ENCODE assay signal across 29 cellular contexts in genomic region chrX:3215249-3215648, GRCh38.
"Had no signal": no experiment of that assay in that cellular context is flagged by ENCODE, and none has a peak within 500 bp of the region (broad histone marks: within the 10 kb centered on the region; RNA-seq: fewer than 3 reads in every experiment).

No MANE protein-coding gene starts in this region.

- H3K27ac Mint-ChIP-seq: dendritic cell treated with granulocyte-macrophage colony-stimulating factor and Interleukin-4, amounts not matched to agents 40 ng/mL and 50 ng/mL, for 4 days; effector memory CD8-positive, alpha-beta T cell; endodermal cell had no signal

- H3K4me1 ChIP-seq: colonic mucosa, esophagus muscularis mucosa, esophagus squamous epithelium, foreskin keratinocyte, gastrocnemius medialis, gastroesophageal sphincter, heart left ventricle, heart right ventricle had no signal

- H3K27me3 Mint-ChIP-seq: dendritic cell treated with granulocyte-macrophage colony-stimulating factor and Interleukin-4, amounts not matched to agents 40 ng/mL and 50 ng/mL, for 4 days had no signal

- H3K9me3 ChIP-seq: colonic mucosa, esophagus muscularis mucosa, esophagus squamous epithelium, gastrocnemius medialis, gastroesophageal sphincter, heart left ventricle, heart right ventricle had no signal

- H3K9me3 Mint-ChIP-seq: effector memory CD8-positive, alpha-beta T cell; endodermal cell had no signal

- H3K36me3 ChIP-seq: colonic mucosa, esophagus muscularis mucosa, esophagus squamous epithelium, gastrocnemius medialis, gastroesophageal sphincter, heart left ventricle, heart right ventricle had no signal

- H3K4me1 Mint-ChIP-seq: endodermal cell had no signal

- DNase-seq: colonic mucosa; cortex of kidney; dermis blood vessel endothelial cell; dorsolateral prefrontal cortex; effector CD4-positive, alpha-beta T cell; effector CD8-positive, alpha-beta T cell; effector memory CD4-positive, alpha-beta T cell; effector memory CD8-positive, alpha-beta T cell; endodermal cell; erythroblast; esophagus squamous epithelium; foreskin fibroblast; foreskin keratinocyte; foreskin melanocyte; gastrocnemius medialis; glutamatergic neuron; head of caudate nucleus; heart left ventricle; heart right ventricle had no signal

- H3K4me3 Mint-ChIP-seq: dendritic cell treated with granulocyte-macrophage colony-stimulating factor and Interleukin-4, amounts not matched to agents 40 ng/mL and 50 ng/mL, for 4 days; effector memory CD8-positive, alpha-beta T cell; endodermal cell had no signal

- H3K27me3 ChIP-seq: colonic mucosa, esophagus muscularis mucosa, esophagus squamous epithelium, foreskin keratinocyte, gastrocnemius medialis, gastroesophageal sphincter, heart left ventricle, heart right ventricle had no signal

- ATAC-seq: effector memory CD8-positive, alpha-beta T cell; esophagus mucosa; foreskin keratinocyte; gastrocnemius medialis; gastroesophageal sphincter; heart left ventricle; heart right ventricle had no signal

- FAIRE-seq: colon, endometrium, endothelial cell of umbilical vein, frontal cortex had no signal

- H3K4me3 ChIP-seq: colonic mucosa, coronary artery, dorsolateral prefrontal cortex, esophagus muscularis mucosa, esophagus squamous epithelium, gastrocnemius medialis, gastroesophageal sphincter, heart left ventricle, heart right ventricle had no signal

- H3K27ac ChIP-seq: colonic mucosa, coronary artery, dorsolateral prefrontal cortex, epithelial cell of prostate, esophagus muscularis mucosa, esophagus squamous epithelium, foreskin keratinocyte, gastrocnemius medialis, gastroesophageal sphincter, heart left ventricle, heart right ventricle had no signal
